In genomic region chr2:101116348-101116747, GRCh38 we compare ENCODE assay signal across 17 cellular contexts. TPM values are rescaled to one million over a fixed set of nuclear protein-coding genes. Genes with fewer than 3 reads are reported as not detected.
DNase-seq lines count a peak whose midpoint lies in the region; ATAC-seq and TF ChIP-seq lines count a peak whose summit lies in the region.
"Had no signal": no experiment of that assay in that cellular context is flagged by ENCODE, and none has a peak within 500 bp of the region (broad histone marks: within the 10 kb centered on the region; RNA-seq: fewer than 3 reads in every experiment).

No MANE protein-coding gene starts in this region.

- no peak overlapping the region for H3K14ac ChIP-seq in mesenchymal stem cell (ENCODE audit: low read length in 2 of 2)

- no peak overlapping the region for H3K18ac ChIP-seq in mesenchymal stem cell (ENCODE audit: low read depth in 1 of 2, low read length in 2 of 2)

- no peak overlapping the region for H2BK120ac ChIP-seq in mesenchymal stem cell (ENCODE audit: low read depth, low read length)

- WGBS in mesenchymal stem cell = 91% methylated on average over 4 of the region's 4 CpGs

- no peaks in the 10 kb centered on the region for H3K27me3 ChIP-seq in right atrium auricular region
- no peaks in the 10 kb centered on the region for H3K27me3 ChIP-seq in RWPE2 (ENCODE audit: insufficient read depth, poor library complexity, severe bottlenecking)
- no peaks in the 10 kb centered on the region for H3K27me3 ChIP-seq in mesenchymal stem cell (ENCODE audit: control insufficient read depth in 1 of 2, insufficient read depth in 1 of 2, low read length in 2 of 2)
- H3K27me3 ChIP-seq: SJSA1 had no signal

- H2AK5ac ChIP-seq in mesenchymal stem cell (ENCODE audit: low read length, severe bottlenecking) = no peak overlapping the region

- H3K27me3 Mint-ChIP-seq in osteocyte (ENCODE audit: unreplicated experiment) = no peaks in the 10 kb centered on the region

- peak overlapping the region; percentile 89 to 98 for H3K27ac ChIP-seq in right atrium auricular region
- peak overlapping the region; percentile 95 for H3K27ac ChIP-seq in RWPE2 (ENCODE audit: poor library complexity, severe bottlenecking)
- no peak overlapping the region for H3K27ac ChIP-seq in mesenchymal stem cell (ENCODE audit: low read length, poor library complexity, severe bottlenecking)
- H3K27ac ChIP-seq: SJSA1 had no signal

- H4K8ac ChIP-seq in mesenchymal stem cell (ENCODE audit: low read length) = no peak overlapping the region

- DNase-seq in right atrium auricular region (ENCODE audit: low spot score) = no peak
- DNase-seq in Right ventricle myocardium inferior (ENCODE audit: missing footprints) = no peak
- DNase-seq in RWPE2 (ENCODE audit: low spot score) = no peak
- DNase-seq in mesenchymal stem cell = no peak
- DNase-seq in osteocyte (ENCODE audit: extremely low spot score, unreplicated experiment) = no peak
- DNase-seq in cortex of kidney (lab: John Stamatoyannopoulos, UW) = no peak
- DNase-seq: CD4-positive, CD25-positive, alpha-beta regulatory T cell; HCEC 1CT; NCI-H1105; NCI-H1694; NCI-H345; NCI-H526 treated with DMSO at 0.1 percent for 48 hours; NK-92 treated with Interleukin-12 subunit alpha and Interleukin-12 subunit beta, amount 100 ng/mL, for 24 hours; RPMI8226; SW 1271 had no signal

- H3K9me3 ChIP-seq in right atrium auricular region (no peaks in the 10 kb centered on the region), RWPE2 (ENCODE audit: severe bottlenecking) (no peaks in the 10 kb centered on the region), mesenchymal stem cell (ENCODE audit: control insufficient read depth, low read length) (no peaks in the 10 kb centered on the region)

- H3K36me3 ChIP-seq in right atrium auricular region = no peaks in the 10 kb centered on the region
- no peaks in the 10 kb centered on the region for H3K36me3 ChIP-seq in RWPE2 (ENCODE audit: low read depth)
- H3K36me3 ChIP-seq in mesenchymal stem cell (ENCODE audit: control insufficient read depth in 1 of 2, insufficient read depth in 2 of 2, low read depth in 1 of 2, low read length in 2 of 2) = no peaks in the 10 kb centered on the region
- H3K36me3 ChIP-seq: SJSA1 had no signal

- no peak overlapping the region for H3K4me3 Mint-ChIP-seq in osteocyte (ENCODE audit: unreplicated experiment)
- H3K4me3 Mint-ChIP-seq: CD4-positive, CD25-positive, alpha-beta regulatory T cell had no signal

- no peak overlapping the region for H2BK15ac ChIP-seq in mesenchymal stem cell (ENCODE audit: low read depth, poor library complexity, severe bottlenecking)

- H3K79me1 ChIP-seq in mesenchymal stem cell (replicated peaks; ENCODE audit: low read length, poor library complexity, severe bottlenecking) = peaks cover 10% of the 10 kb centered on the region

- peak overlapping the region; percentile 7 to 29 for H3K4ac ChIP-seq in mesenchymal stem cell (ENCODE audit: low read depth in 1 of 2, low read length in 2 of 2)

- peaks cover 63% of the 10 kb centered on the region for H3K4me1 Mint-ChIP-seq in osteocyte (ENCODE audit: unreplicated experiment)

- H3K4me3 ChIP-seq in right atrium auricular region = no peak overlapping the region
- no peak overlapping the region for H3K4me3 ChIP-seq in RWPE2 (ENCODE audit: severe bottlenecking)
- H3K4me3 ChIP-seq in mesenchymal stem cell (ENCODE audit: insufficient read depth in 1 of 2, low read depth in 1 of 2, low read length in 2 of 2) = no peak overlapping the region
- H3K4me3 ChIP-seq: SJSA1 had no signal

- H2BK5ac ChIP-seq in mesenchymal stem cell (ENCODE audit: low read depth, low read length, poor library complexity, severe bottlenecking) = no peak overlapping the region

- no peak overlapping the region for H3K4me2 ChIP-seq in mesenchymal stem cell (ENCODE audit: low read length, poor library complexity, severe bottlenecking)

- peaks cover 0 to 89% of the 10 kb centered on the region in 2 donors for H3K4me1 ChIP-seq in right atrium auricular region
- H3K4me1 ChIP-seq in RWPE2 (ENCODE audit: insufficient read depth, poor library complexity, severe bottlenecking) = peaks cover 55% of the 10 kb centered on the region
- peaks cover 8% of the 10 kb centered on the region for H3K4me1 ChIP-seq in mesenchymal stem cell (ENCODE audit: control insufficient read depth, insufficient read depth, low read depth, low read length)

- peaks cover 4% of the 10 kb centered on the region for H3K36me3 Mint-ChIP-seq in osteocyte (ENCODE audit: unreplicated experiment)
- H3K36me3 Mint-ChIP-seq: CD4-positive, CD25-positive, alpha-beta regulatory T cell had no signal

- TF ChIP-seq CTCF in right atrium auricular region (IDR thresholded peaks at IDR 0.05) (no peak), RWPE2 (IDR thresholded peaks at IDR 0.05; ENCODE audit: poor library complexity, severe bottlenecking) (no peak), osteocyte (IDR thresholded peaks at IDR 0.05) (no peak)

- H3K27ac Mint-ChIP-seq in osteocyte (ENCODE audit: unreplicated experiment) = no peak overlapping the region
- H3K27ac Mint-ChIP-seq: CD4-positive, CD25-positive, alpha-beta regulatory T cell had no signal

- H3K23ac ChIP-seq in mesenchymal stem cell (ENCODE audit: low read length in 2 of 2) = no peak overlapping the region

- intact Hi-C loops in Right ventricle myocardium inferior (cut with DNase I) = no loop called here

- no peaks in the 10 kb centered on the region for H3K9me3 Mint-ChIP-seq in osteocyte (ENCODE audit: unreplicated experiment)
- H3K9me3 Mint-ChIP-seq: CD4-positive, CD25-positive, alpha-beta regulatory T cell had no signal

- H4K91ac ChIP-seq in mesenchymal stem cell (ENCODE audit: low read length) = peak overlapping the region; percentile 64

- no peak overlapping the region for H2AFZ ChIP-seq in mesenchymal stem cell (ENCODE audit: low read depth, low read length)

- no peak overlapping the region for H3K9ac ChIP-seq in mesenchymal stem cell (ENCODE audit: low read length)

- peak overlapping the region in 1 of 2 experiments; percentile 59 for H2BK12ac ChIP-seq in mesenchymal stem cell (ENCODE audit: low read length in 2 of 2)

- ATAC-seq in Right ventricle myocardium inferior (no peak), RWPE2 (ENCODE audit: low read depth) (no peak), GM21390 (IDR thresholded peaks at IDR 0.05; ENCODE audit: unreplicated experiment) (no peak)

RNA-seq across cellular contexts. Expression of gene TBC1D8, which starts 34.8 kb away (rescaled TPM):
- total RNA-seq in right atrium auricular region (10 to 100 TPM; 42.3 to 50.3 TPM), Right ventricle myocardium inferior (37.9 TPM), osteocyte (15.2 and 16.3 TPM in 2 replicates)
- polyA plus RNA-seq in mesenchymal stem cell (2013, experiment 1 of 2) = 10.0 TPM
- polyA plus RNA-seq in mesenchymal stem cell (2013, experiment 2 of 2) = 10.1 TPM
